Comparison of ENCODE assay signal across 1 cellular context in the genomic region with DNA sequence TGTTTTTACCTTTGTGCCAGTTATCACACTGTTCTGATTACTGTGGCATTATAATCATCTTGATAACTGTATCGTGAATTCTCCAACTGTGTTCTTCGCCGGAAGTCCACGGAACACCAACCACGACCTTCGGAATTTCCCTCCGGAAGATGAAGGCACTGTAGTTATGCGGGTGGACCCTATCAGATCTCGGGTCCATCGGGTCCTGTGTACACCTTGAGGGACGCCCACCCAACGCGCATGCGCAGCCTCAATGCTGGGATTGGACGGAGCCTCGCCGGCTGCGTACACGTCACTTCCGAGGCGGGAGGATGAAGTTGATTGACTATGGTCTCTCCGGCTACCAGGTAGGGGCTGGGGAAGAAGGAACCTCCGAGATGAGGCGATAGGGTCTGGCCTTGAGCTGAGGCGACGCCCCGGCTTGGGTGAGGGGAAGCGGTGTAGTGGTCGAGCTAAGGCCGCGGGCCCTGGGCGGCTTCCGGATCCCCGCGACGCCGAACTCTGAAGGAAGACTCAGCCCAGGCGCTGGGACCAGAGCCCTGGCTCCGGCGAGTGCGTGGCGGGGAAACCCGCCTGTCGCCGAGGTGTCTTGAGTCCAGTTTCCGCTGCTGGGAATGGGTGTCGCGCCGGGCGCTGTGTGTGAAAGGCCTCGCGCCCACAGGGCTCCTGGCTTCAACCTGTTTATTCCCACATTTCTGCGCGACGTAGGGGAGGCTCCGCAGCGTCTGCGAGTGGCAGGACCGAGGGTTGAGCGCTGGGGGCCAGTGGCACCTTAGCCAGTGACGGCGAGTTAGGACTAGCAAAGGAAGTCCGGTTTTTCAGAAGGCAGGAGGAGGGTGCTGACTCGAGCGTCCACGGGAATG.
TF ChIP-seq lines count a peak whose summit lies in the region.

A gene with protein sequence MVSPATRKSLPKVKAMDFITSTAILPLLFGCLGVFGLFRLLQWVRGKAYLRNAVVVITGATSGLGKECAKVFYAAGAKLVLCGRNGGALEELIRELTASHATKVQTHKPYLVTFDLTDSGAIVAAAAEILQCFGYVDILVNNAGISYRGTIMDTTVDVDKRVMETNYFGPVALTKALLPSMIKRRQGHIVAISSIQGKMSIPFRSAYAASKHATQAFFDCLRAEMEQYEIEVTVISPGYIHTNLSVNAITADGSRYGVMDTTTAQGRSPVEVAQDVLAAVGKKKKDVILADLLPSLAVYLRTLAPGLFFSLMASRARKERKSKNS (plus strand): TSS at position 320 of the 863 bp plus-strand sequence. CDS start 8 bp downstream, at position 328.

TF ChIP-seq in GM12878, 131 proteins besides CTCF, POLR2A, EP300 and RAD21 (continued from another document and continues in another):
- TF ChIP-seq, protein P1, sequence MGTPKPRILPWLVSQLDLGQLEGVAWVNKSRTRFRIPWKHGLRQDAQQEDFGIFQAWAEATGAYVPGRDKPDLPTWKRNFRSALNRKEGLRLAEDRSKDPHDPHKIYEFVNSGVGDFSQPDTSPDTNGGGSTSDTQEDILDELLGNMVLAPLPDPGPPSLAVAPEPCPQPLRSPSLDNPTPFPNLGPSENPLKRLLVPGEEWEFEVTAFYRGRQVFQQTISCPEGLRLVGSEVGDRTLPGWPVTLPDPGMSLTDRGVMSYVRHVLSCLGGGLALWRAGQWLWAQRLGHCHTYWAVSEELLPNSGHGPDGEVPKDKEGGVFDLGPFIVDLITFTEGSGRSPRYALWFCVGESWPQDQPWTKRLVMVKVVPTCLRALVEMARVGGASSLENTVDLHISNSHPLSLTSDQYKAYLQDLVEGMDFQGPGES (IDR thresholded peaks at IDR 0.05) = peak; percentile 59; the same call in 1 of the 2 replicates
- TF ChIP-seq MTA3 (IDR thresholded peaks at IDR 0.05; ENCODE audit: borderline replicate concordance, low read length) (no peak), FOXK2 (IDR thresholded peaks at IDR 0.05) (peak; percentile 49; the same call in 1 of the 2 replicates), NBN (IDR thresholded peaks at IDR 0.05) (peak; percentile 72; the same call in 1 of the 2 replicates), ZNF622 (IDR thresholded peaks at IDR 0.05) (no peak), YY1 (IDR thresholded peaks at IDR 0.05; ENCODE audit: low read depth, low read length) (0 out of 2 replicates have a peak, but pooled peaks have one; percentile 9), SIX5 (IDR thresholded peaks at IDR 0.05; ENCODE audit: low read depth, low read length, severe bottlenecking) (no peak), SMAD1 (IDR thresholded peaks at IDR 0.05; ENCODE audit: low read depth, partially characterized antibody) (no peak), EZH2 (IDR thresholded peaks at IDR 0.05; ENCODE audit: borderline replicate concordance, control insufficient read depth, low read depth, low read length) (no peak), GABPA (IDR thresholded peaks at IDR 0.05; ENCODE audit: low read depth) (peak; percentile 85), ELK1 (IDR thresholded peaks at IDR 0.05; ENCODE audit: low read depth, low read length) (peak; percentile 79; the same call in 1 of the 2 replicates), STAT3 (IDR thresholded peaks at IDR 0.05; ENCODE audit: low read depth, low read length) (0 out of 2 replicates have a peak, but pooled peaks have one; percentile 15), SRF (IDR thresholded peaks at IDR 0.05; ENCODE audit: low read depth in 2 of 2, low read length in 2 of 2) (no peak), USF2 (IDR thresholded peaks at IDR 0.05; ENCODE audit: borderline replicate concordance, low read depth, low read length) (no peak), CREM (IDR thresholded peaks at IDR 0.05; ENCODE audit: low read depth) (peak; percentile 92), LARP7 (IDR thresholded peaks at IDR 0.05) (0 out of 2 replicates have a peak, but pooled peaks have one; percentile 37), BMI1 (IDR thresholded peaks at IDR 0.05; ENCODE audit: borderline replicate concordance) (no peak), PML (IDR thresholded peaks at IDR 0.05; ENCODE audit: low read length) (peak; percentile 67; the same call in 1 of the 2 replicates), TCF12 (IDR thresholded peaks at IDR 0.05; ENCODE audit: low read depth, low read length) (0 out of 2 replicates have a peak, but pooled peaks have one; percentile 5), STAT1 (conservative IDR thresholded peaks at IDR 0.05) (0 out of 2 replicates have a peak, but pooled peaks have one; percentile 9), JUND (IDR thresholded peaks at IDR 0.05; ENCODE audit: low read depth, low read length) (no peak), ATF3 (IDR thresholded peaks at IDR 0.05; ENCODE audit: borderline replicate concordance, extremely low read depth, low read depth, low read length) (no peak), HDAC6 (IDR thresholded peaks at IDR 0.05; ENCODE audit: unreplicated experiment) (no peak), SPI1 (IDR thresholded peaks at IDR 0.05; ENCODE audit: borderline replicate concordance, insufficient read depth, low read depth, low read length) (peak; percentile 2; the same call in 1 of the 2 replicates), HDGF (IDR thresholded peaks at IDR 0.05) (0 out of 2 replicates have a peak, but pooled peaks have one; percentile 17), CUX1 (IDR thresholded peaks at IDR 0.05; ENCODE audit: insufficient replicate concordance, low read depth, low read length) (no peak), SREBF2 (IDR thresholded peaks at IDR 0.05; ENCODE audit: low read length) (no peak), NFYA (IDR thresholded peaks at IDR 0.05; ENCODE audit: borderline replicate concordance, low read depth, low read length) (peak; percentile 7; the same call in 1 of the 2 replicates), BHLHE40 (IDR thresholded peaks at IDR 0.05; ENCODE audit: borderline replicate concordance in 1 of 2, low read depth in 2 of 2, low read length in 1 of 2) (0 out of 4 replicates have a peak, but pooled peaks of 1 of the 2 experiments have one; percentile 6), RELB (IDR thresholded peaks at IDR 0.05; ENCODE audit: low read depth) (peak; percentile 58; the same call in 1 of the 2 replicates), ZZZ3 (IDR thresholded peaks at IDR 0.05; ENCODE audit: control insufficient read depth, insufficient read length, low read depth) (no peak), SMARCA5 (IDR thresholded peaks at IDR 0.05) (0 out of 2 replicates have a peak, but pooled peaks have one; percentile 33), RB1 (IDR thresholded peaks at IDR 0.05; ENCODE audit: borderline replicate concordance) (no peak)
- TF ChIP-seq, protein P2, sequence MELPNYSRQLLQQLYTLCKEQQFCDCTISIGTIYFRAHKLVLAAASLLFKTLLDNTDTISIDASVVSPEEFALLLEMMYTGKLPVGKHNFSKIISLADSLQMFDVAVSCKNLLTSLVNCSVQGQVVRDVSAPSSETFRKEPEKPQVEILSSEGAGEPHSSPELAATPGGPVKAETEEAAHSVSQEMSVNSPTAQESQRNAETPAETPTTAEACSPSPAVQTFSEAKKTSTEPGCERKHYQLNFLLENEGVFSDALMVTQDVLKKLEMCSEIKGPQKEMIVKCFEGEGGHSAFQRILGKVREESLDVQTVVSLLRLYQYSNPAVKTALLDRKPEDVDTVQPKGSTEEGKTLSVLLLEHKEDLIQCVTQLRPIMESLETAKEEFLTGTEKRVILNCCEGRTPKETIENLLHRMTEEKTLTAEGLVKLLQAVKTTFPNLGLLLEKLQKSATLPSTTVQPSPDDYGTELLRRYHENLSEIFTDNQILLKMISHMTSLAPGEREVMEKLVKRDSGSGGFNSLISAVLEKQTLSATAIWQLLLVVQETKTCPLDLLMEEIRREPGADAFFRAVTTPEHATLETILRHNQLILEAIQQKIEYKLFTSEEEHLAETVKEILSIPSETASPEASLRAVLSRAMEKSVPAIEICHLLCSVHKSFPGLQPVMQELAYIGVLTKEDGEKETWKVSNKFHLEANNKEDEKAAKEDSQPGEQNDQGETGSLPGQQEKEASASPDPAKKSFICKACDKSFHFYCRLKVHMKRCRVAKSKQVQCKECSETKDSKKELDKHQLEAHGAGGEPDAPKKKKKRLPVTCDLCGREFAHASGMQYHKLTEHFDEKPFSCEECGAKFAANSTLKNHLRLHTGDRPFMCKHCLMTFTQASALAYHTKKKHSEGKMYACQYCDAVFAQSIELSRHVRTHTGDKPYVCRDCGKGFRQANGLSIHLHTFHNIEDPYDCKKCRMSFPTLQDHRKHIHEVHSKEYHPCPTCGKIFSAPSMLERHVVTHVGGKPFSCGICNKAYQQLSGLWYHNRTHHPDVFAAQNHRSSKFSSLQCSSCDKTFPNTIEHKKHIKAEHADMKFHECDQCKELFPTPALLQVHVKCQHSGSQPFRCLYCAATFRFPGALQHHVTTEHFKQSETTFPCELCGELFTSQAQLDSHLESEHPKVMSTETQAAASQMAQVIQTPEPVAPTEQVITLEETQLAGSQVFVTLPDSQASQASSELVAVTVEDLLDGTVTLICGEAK (IDR thresholded peaks at IDR 0.05; ENCODE audit: borderline replicate concordance) = peak; percentile 81
- TF ChIP-seq, protein P3, sequence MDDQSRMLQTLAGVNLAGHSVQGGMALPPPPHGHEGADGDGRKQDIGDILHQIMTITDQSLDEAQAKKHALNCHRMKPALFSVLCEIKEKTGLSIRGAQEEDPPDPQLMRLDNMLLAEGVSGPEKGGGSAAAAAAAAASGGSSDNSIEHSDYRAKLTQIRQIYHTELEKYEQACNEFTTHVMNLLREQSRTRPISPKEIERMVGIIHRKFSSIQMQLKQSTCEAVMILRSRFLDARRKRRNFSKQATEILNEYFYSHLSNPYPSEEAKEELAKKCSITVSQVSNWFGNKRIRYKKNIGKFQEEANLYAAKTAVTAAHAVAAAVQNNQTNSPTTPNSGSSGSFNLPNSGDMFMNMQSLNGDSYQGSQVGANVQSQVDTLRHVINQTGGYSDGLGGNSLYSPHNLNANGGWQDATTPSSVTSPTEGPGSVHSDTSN (IDR thresholded peaks at IDR 0.05; ENCODE audit: insufficient replicate concordance, low read depth, low read length) = peak; percentile 85
